20 cellular contexts compared by ENCODE assay signal in the genomic region with DNA sequence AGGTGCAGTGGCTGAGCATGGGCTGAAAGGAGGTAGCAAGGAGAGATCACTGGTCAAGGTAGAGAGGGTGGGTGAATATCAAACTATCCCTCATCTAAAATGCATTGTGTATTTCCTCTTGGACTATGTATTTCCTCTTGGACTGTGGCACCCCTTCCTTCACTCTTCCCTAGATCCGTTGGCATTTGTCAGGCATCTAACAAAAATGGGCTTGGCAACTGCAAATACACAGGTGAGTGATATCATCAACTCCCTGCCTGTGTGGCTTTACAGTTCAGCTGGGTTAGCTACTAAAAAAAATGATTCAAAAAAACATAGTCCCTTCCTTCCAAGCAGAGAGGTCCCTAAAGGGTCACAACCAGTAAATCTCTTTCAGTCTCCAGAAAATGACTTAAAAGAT.
DNase-seq lines count a peak whose midpoint lies in the region; ATAC-seq, FAIRE-seq and TF ChIP-seq lines count a peak whose summit lies in the region.
"Had no signal": no experiment of that assay in that cellular context is flagged by ENCODE, and none has a peak within 500 bp of the region (broad histone marks: within the 10 kb centered on the region; RNA-seq: fewer than 3 reads in every experiment).

No MANE protein-coding gene starts in this region.

- peak overlapping the region; percentile 16; the same call in 1 of the 2 replicates for H3K4me2 ChIP-seq in PC-3 (ENCODE audit: low read length)
- H3K4me2 ChIP-seq: GM23338 had no signal

- H3K4me3 ChIP-seq in PC-3 (ENCODE audit: low read length) (no peak overlapping the region), small intestine (ENCODE audit: low read depth in 1 of 2, low read length in 2 of 2) (no peak overlapping the region), coronary artery (no peak overlapping the region)
- H3K4me3 ChIP-seq: GM23338 had no signal

- ATAC-seq in PC-3 = peak; percentile 81
- ATAC-seq in memory B cell (ENCODE audit: low read depth) = no peak
- no peak for ATAC-seq in HG02623 (IDR thresholded peaks at IDR 0.05; ENCODE audit: unreplicated experiment)
- ATAC-seq: GM23338, HCT116 had no signal

- H3K27ac Mint-ChIP-seq in memory B cell = peak overlapping the region; percentile 77
- H3K27ac Mint-ChIP-seq: CD4-positive, alpha-beta memory T cell; GM23338; H9 had no signal

- H3K9me3 ChIP-seq in PC-3 (ENCODE audit: low read length) (no peaks in the 10 kb centered on the region), small intestine (ENCODE audit: control insufficient read depth, low read depth) (no peaks in the 10 kb centered on the region)

- H3K27me3 ChIP-seq in PC-3 (ENCODE audit: low read length) (no peaks in the 10 kb centered on the region), small intestine (ENCODE audit: control insufficient read depth in 2 of 2, insufficient read depth in 2 of 2, low read length in 2 of 2) (no peaks in the 10 kb centered on the region)

- no peaks in the 10 kb centered on the region for H3K9me3 Mint-ChIP-seq in memory B cell
- H3K9me3 Mint-ChIP-seq: CD4-positive, alpha-beta memory T cell; GM23338; H9 had no signal

- peak; percentile 81 for FAIRE-seq in HTR-8/SVneo (lab: Jason Lieb, UNC)
- FAIRE-seq in small intestine (lab: Jason Lieb, UNC) = no peak
- FAIRE-seq: GM12891, GM18507 had no signal

- intact Hi-C loops in PC-3 (cut with micrococcal nuclease) = loop anchor here (10.0 kb wide), 1 partner anchor 1365 kb away; no protein-coding TSS in a partner anchor

- no peaks in the 10 kb centered on the region for H3K36me3 ChIP-seq in PC-3 (ENCODE audit: low read depth, low read length)
- no peaks in the 10 kb centered on the region for H3K36me3 ChIP-seq in small intestine (ENCODE audit: control insufficient read depth in 2 of 2, insufficient read depth in 2 of 2, low read length in 2 of 2)

- DNase-seq in HTR-8/SVneo (ENCODE audit: insufficient read length, low spot score) (no peak), PC-3 (peak; percentile 53), memory B cell (ENCODE audit: low spot score in 2 of 2) (no peak), small intestine (peak; percentile 58), coronary artery (ENCODE audit: low spot score) (no peak), NCI-H146 treated with DMSO at 0.1 percent for 48 hours (lab: John Stamatoyannopoulos, UW; ENCODE audit: unreplicated experiment) (no peak), mucosa of gallbladder (ENCODE audit: low spot score) (no peak)
- DNase-seq: C1 segment of cervical spinal cord; Calu3; CD4-positive, alpha-beta memory T cell; COR-L47; DMS53; DMS79 treated with DMSO at 0.1 percent for 48 hours; GF-D8; H9 had no signal

- BruUV-seq in PC-3 (replicated peaks; lab: Mats Ljungman, UMichigan) = no TSS peak

- WGBS in small intestine, 3 donors = 13 to 50% (median 23%) methylated on average over 1 of the region's 1 CpG

- no peak overlapping the region for H3K4me3 Mint-ChIP-seq in memory B cell
- H3K4me3 Mint-ChIP-seq: CD4-positive, alpha-beta memory T cell; GM23338; H9 had no signal

- H3K9me2 ChIP-seq in PC-3 (replicated peaks; ENCODE audit: low read length) = no peaks in the 10 kb centered on the region

- POLR2A ChIA-PET in PC-3 (lab: Charles Lee; ENCODE audit: unreplicated experiment) = interaction anchor here (0.6 kb wide), 2 partner anchors 9 to 19 kb away, joined by 3 read pairs; no protein-coding TSS in a partner anchor

- H3K79me2 ChIP-seq in PC-3 (ENCODE audit: low read length) = no peaks in the 10 kb centered on the region

- H3K36me3 Mint-ChIP-seq in memory B cell = peaks cover 19% of the 10 kb centered on the region
- H3K36me3 Mint-ChIP-seq: CD4-positive, alpha-beta memory T cell had no signal

- no peak overlapping the region for H3K9ac ChIP-seq in PC-3 (ENCODE audit: low read length)

- no peaks in the 10 kb centered on the region for H3F3A ChIP-seq in PC-3 (ENCODE audit: low read length, unreplicated experiment)

- H3K27ac ChIP-seq in PC-3 (ENCODE audit: low read length) = no peak overlapping the region
- H3K27ac ChIP-seq in small intestine (ENCODE audit: low read depth in 1 of 2, low read length in 1 of 2) = no peak overlapping the region
- no peak overlapping the region for H3K27ac ChIP-seq in coronary artery

- no peaks in the 10 kb centered on the region for H3K27me3 Mint-ChIP-seq in memory B cell
- H3K27me3 Mint-ChIP-seq: CD4-positive, alpha-beta memory T cell had no signal

- peaks cover 41% of the 10 kb centered on the region for H3K4me1 Mint-ChIP-seq in memory B cell
- H3K4me1 Mint-ChIP-seq: GM23338 had no signal

- H4K20me1 ChIP-seq in PC-3 (ENCODE audit: low read length) = no peaks in the 10 kb centered on the region

- CTCF ChIA-PET in PC-3 (lab: Charles Lee) = interaction anchor here (0.5 kb wide), 1 partner anchor 34 kb away, joined by 3 read pairs; no protein-coding TSS in a partner anchor

- H2AFZ ChIP-seq in PC-3 (ENCODE audit: low read length) = no peak overlapping the region
- H2AFZ ChIP-seq: GM23338 had no signal

- TF ChIP-seq CTCF in PC-3 (conservative IDR thresholded peaks at IDR 0.05; ENCODE audit: low read depth, low read length) (no peak), coronary artery (IDR thresholded peaks at IDR 0.05) (no peak)

- H3K4me1 ChIP-seq in PC-3 (ENCODE audit: insufficient read depth, low read length) (peaks cover 12% of the 10 kb centered on the region), small intestine (ENCODE audit: control insufficient read depth in 2 of 2, insufficient read depth in 1 of 2, low read depth in 1 of 2, low read length in 1 of 2) (peaks cover 0 to 2% of the 10 kb centered on the region in 2 donors)

Comparison
In these comparisons a context has a peak if more than half of its experiments do, and no peak if none do; other contexts are left out.
1. DNase-seq: peak in PC-3 (single experiment) and small intestine (single experiment); none in HTR-8/SVneo (single experiment), memory B cell (0 of 2), coronary artery (single experiment), NCI-H146 treated with DMSO at 0.1 percent for 48 hours (single experiment) and mucosa of gallbladder (single experiment).